Comparison of ENCODE assay signal across 6 cellular contexts in genomic region chr3:103863381-103863780, GRCh38.
"Had no signal": no experiment of that assay in that cellular context is flagged by ENCODE, and none has a peak within 500 bp of the region (broad histone marks: within the 10 kb centered on the region; RNA-seq: fewer than 3 reads in every experiment).

No MANE protein-coding gene starts in this region.

- ATAC-seq: K562 had no signal

- H3K4me3 ChIP-seq: K562 had no signal

- H3K9ac ChIP-seq: KMS-11 had no signal

- H3K27ac ChIP-seq: HL-60, KMS-11 had no signal

- DNase-seq: KBM-7, KG1 had no signal

- H3K4me2 ChIP-seq: KMS-11 had no signal

- FAIRE-seq: HTR-8/SVneo, K562 had no signal
